In the genomic region with DNA sequence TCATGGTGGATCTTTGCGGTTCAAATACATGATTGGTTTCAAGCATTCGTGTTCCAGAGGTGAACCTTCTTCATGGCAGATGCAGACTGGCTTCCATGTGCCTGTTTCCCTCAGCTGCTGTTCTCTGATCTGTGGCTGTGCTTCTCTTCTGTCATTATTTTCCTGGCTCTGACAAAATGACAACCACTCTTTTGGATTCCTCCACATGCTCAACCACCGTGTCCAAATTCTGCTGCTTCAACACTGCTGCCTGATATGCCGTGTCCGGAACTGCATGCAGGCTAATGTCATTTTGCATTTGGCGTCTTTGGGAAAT, we compare ENCODE assay signal across 22 cellular contexts.
A peak's percentile ranks its signal among the peaks of the same experiment; 100 is the strongest.
DNase-seq lines count a peak whose midpoint lies in the region; ATAC-seq and TF ChIP-seq lines count a peak whose summit lies in the region.
"Had no signal": no experiment of that assay in that cellular context is flagged by ENCODE, and none has a peak within 500 bp of the region (broad histone marks: within the 10 kb centered on the region; RNA-seq: fewer than 3 reads in every experiment).

No MANE protein-coding gene starts in this region.

- H3K9me3 ChIP-seq in IMR-90 (ENCODE audit: control insufficient read depth, insufficient read depth, low read length) (no peaks in the 10 kb centered on the region), neuronal stem cell (replicated peaks in 1 of 2; ENCODE audit: control insufficient read depth in 2 of 2, insufficient read depth in 1 of 2, low read depth in 1 of 2, low read length in 2 of 2) (peaks cover 0 to 5% of the 10 kb centered on the region in 2 donors)
- no peaks in the 10 kb centered on the region for H3K9me3 ChIP-seq in effector memory CD4-positive, alpha-beta T cell (ENCODE audit: control insufficient read depth, low read length)
- H3K9me3 ChIP-seq: BE2C had no signal

- intact Hi-C loops in IMR-90 (cut with micrococcal nuclease) = no loop called here
- intact Hi-C loops in natural killer cell (cut with micrococcal nuclease) = no loop called here

- H3K18ac ChIP-seq in IMR-90 (ENCODE audit: low read depth, low read length) (no peak overlapping the region; the same call in 1 of the 2 replicates), neuronal stem cell (ENCODE audit: low read length) (peak overlapping the region; percentile 39)

- H4K20me1 ChIP-seq in IMR-90 (ENCODE audit: insufficient read depth, low read length) = no peaks in the 10 kb centered on the region

- H3K4me1 ChIP-seq in IMR-90 (ENCODE audit: control insufficient read depth, insufficient read depth, low read length) (peaks cover 5% of the 10 kb centered on the region; the same call in 1 of the 2 replicates), neuronal stem cell (ENCODE audit: control insufficient read depth in 2 of 2, insufficient read depth in 1 of 2, low read depth in 1 of 2, low read length in 2 of 2) (no peaks in the 10 kb centered on the region)
- no peaks in the 10 kb centered on the region for H3K4me1 ChIP-seq in effector memory CD4-positive, alpha-beta T cell (ENCODE audit: control insufficient read depth, insufficient read depth, low read length, poor library complexity, severe bottlenecking)
- H3K4me1 ChIP-seq: BE2C had no signal

- H3K4me3 Mint-ChIP-seq in natural killer cell (no peak overlapping the region), progenitor cell of endocrine pancreas (ENCODE audit: low read depth) (no peak overlapping the region)
- H3K4me3 Mint-ChIP-seq: CD4-positive, alpha-beta T cell had no signal

- H3K14ac ChIP-seq in IMR-90 (replicated peaks; ENCODE audit: low read depth, low read length) (no peak overlapping the region), neuronal stem cell (ENCODE audit: low read length) (no peak overlapping the region)

- peaks cover 0 to 10% of the 10 kb centered on the region in 2 donors for H3K27me3 Mint-ChIP-seq in natural killer cell (ENCODE audit: low read depth in 2 of 2)
- no peaks in the 10 kb centered on the region for H3K27me3 Mint-ChIP-seq in progenitor cell of endocrine pancreas
- H3K27me3 Mint-ChIP-seq: CD4-positive, alpha-beta T cell had no signal

- no peaks in the 10 kb centered on the region for H3K9me1 ChIP-seq in IMR-90 (ENCODE audit: insufficient read depth, low read length)

- H3K4me3 ChIP-seq in AG10803 (ENCODE audit: low read length) (peak overlapping the region; percentile 21), IMR-90 (ENCODE audit: insufficient read depth, low read depth, low read length) (no peak overlapping the region), neuronal stem cell (ENCODE audit: low read length in 2 of 2) (no peak overlapping the region)
- H3K4me3 ChIP-seq in effector memory CD4-positive, alpha-beta T cell (ENCODE audit: insufficient read depth, low read depth, low read length, poor library complexity, severe bottlenecking) = no peak overlapping the region

- H3K27me3 ChIP-seq in IMR-90 (ENCODE audit: control insufficient read depth, insufficient read depth, low read length) = no peaks in the 10 kb centered on the region
- no peaks in the 10 kb centered on the region for H3K27me3 ChIP-seq in neuronal stem cell (ENCODE audit: control insufficient read depth in 3 of 3, insufficient read depth in 3 of 3, low read depth in 1 of 3, low read length in 3 of 3)
- H3K27me3 ChIP-seq in effector memory CD4-positive, alpha-beta T cell (replicated peaks; ENCODE audit: control insufficient read depth, insufficient read depth, low read length, poor library complexity, severe bottlenecking) = no peaks in the 10 kb centered on the region
- H3K27me3 ChIP-seq: BE2C had no signal

- H3K23ac ChIP-seq in IMR-90 (ENCODE audit: low read depth, low read length) (no peak overlapping the region), neuronal stem cell (ENCODE audit: low read depth, low read length, poor library complexity) (no peak overlapping the region)

- H3K9ac ChIP-seq in IMR-90 (ENCODE audit: low read depth, low read length) (no peak overlapping the region), neuronal stem cell (ENCODE audit: low read depth, low read length, poor library complexity) (no peak overlapping the region)

- no peak overlapping the region for H2BK15ac ChIP-seq in IMR-90 (ENCODE audit: low read depth, low read length)
- H2BK15ac ChIP-seq in neuronal stem cell (ENCODE audit: low read length) = no peak overlapping the region

- H2AK9ac ChIP-seq in IMR-90 (replicated peaks; ENCODE audit: low read depth, low read length, poor library complexity) = no peak overlapping the region

- ATAC-seq in IMR-90 (ENCODE audit: low read depth) = no peak
- ATAC-seq in left lobe of liver = peak; percentile 77
- no peak for ATAC-seq in natural killer cell
- ATAC-seq: SK-N-SH treated with all-trans-retinoic acid at 6 μM for 48 hours had no signal

- DNase-seq in AG10803 (ENCODE audit: low read depth) (no peak), IMR-90 (no peak), left lobe of liver (ENCODE audit: low spot score) (no peak), neuronal stem cell (ENCODE audit: low spot score) (no peak), NCI-H226 (no peak), natural killer cell (no peak), progenitor cell of endocrine pancreas (ENCODE audit: low spot score, unreplicated experiment) (no peak)
- no peak for DNase-seq in effector memory CD4-positive, alpha-beta T cell
- DNase-seq: BE2C; CD4-positive, alpha-beta T cell; COR-L47; DMS79 treated with DMSO at 0.1 percent for 48 hours; GOT3; HCEC 1CT; KBM-7; NCI-H1092; NCI-H1436; NCI-H1930; NCI-H2227 treated with DMSO at 0.1 percent for 48 hours; NCI-H510A treated with DMSO at 0.1 percent for 48 hours; NCI-H748 treated with DMSO at 0.1 percent for 48 hours had no signal

- H3K36me3 ChIP-seq in IMR-90 (ENCODE audit: control insufficient read depth, insufficient read depth, low read length) (no peaks in the 10 kb centered on the region), neuronal stem cell (replicated peaks in 1 of 2; ENCODE audit: control insufficient read depth in 2 of 2, insufficient read depth in 2 of 2, low read length in 2 of 2) (no peaks in the 10 kb centered on the region)
- H3K36me3 ChIP-seq in effector memory CD4-positive, alpha-beta T cell (ENCODE audit: control insufficient read depth, insufficient read depth, low read length) = no peaks in the 10 kb centered on the region
- H3K36me3 ChIP-seq: BE2C had no signal

- H2BK20ac ChIP-seq in IMR-90 (ENCODE audit: low read depth, low read length) = no peak overlapping the region

- no peaks in the 10 kb centered on the region for H3K79me1 ChIP-seq in IMR-90 (ENCODE audit: low read depth in 1 of 2, low read length in 2 of 2)
- no peaks in the 10 kb centered on the region for H3K79me1 ChIP-seq in neuronal stem cell (ENCODE audit: low read depth, low read length)

- POLR2A ChIA-PET in IMR-90 (lab: Charles Lee; ENCODE audit: unreplicated experiment) = no interaction called here

- TF ChIP-seq RAD21 in IMR-90 (IDR thresholded peaks at IDR 0.05; ENCODE audit: low read length) = no peak

- H2BK120ac ChIP-seq in IMR-90 (ENCODE audit: low read depth, low read length) (no peak overlapping the region), neuronal stem cell (ENCODE audit: low read depth, low read length) (no peak overlapping the region)

- no peak for TF ChIP-seq POLR2A in IMR-90 (IDR thresholded peaks at IDR 0.05; ENCODE audit: low read depth, low read length)

- H4K8ac ChIP-seq in IMR-90 (ENCODE audit: low read depth in 2 of 2, low read length in 2 of 2) (no peak overlapping the region; a peak in 1 of 4 replicates), neuronal stem cell (ENCODE audit: low read depth, low read length) (no peak overlapping the region)

- H3K9me3 Mint-ChIP-seq in natural killer cell (peaks cover 0 to 6% of the 10 kb centered on the region in 2 donors), progenitor cell of endocrine pancreas (ENCODE audit: low read depth) (no peaks in the 10 kb centered on the region)

- H3K4ac ChIP-seq in IMR-90 (ENCODE audit: low read depth, low read length) (no peak overlapping the region), neuronal stem cell (ENCODE audit: low read length) (no peak overlapping the region)

- no peak overlapping the region for H4K5ac ChIP-seq in IMR-90 (ENCODE audit: low read depth, low read length)

- H4K91ac ChIP-seq in IMR-90 (ENCODE audit: insufficient read depth, low read depth, low read length) = no peak overlapping the region
- no peak overlapping the region for H4K91ac ChIP-seq in neuronal stem cell (ENCODE audit: low read depth, low read length, poor library complexity)

- no peak overlapping the region for H2BK12ac ChIP-seq in neuronal stem cell (ENCODE audit: low read length)

- H3K36me3 Mint-ChIP-seq in natural killer cell (peaks cover 7% of the 10 kb centered on the region), progenitor cell of endocrine pancreas (ENCODE audit: insufficient read depth) (no peaks in the 10 kb centered on the region)

- CTCF ChIA-PET in IMR-90 (lab: Yijun Ruan, JAX) = no interaction called here

- no peaks in the 10 kb centered on the region for H3K4me1 Mint-ChIP-seq in natural killer cell
- H3K4me1 Mint-ChIP-seq in progenitor cell of endocrine pancreas (ENCODE audit: low read depth) = peaks cover 4% of the 10 kb centered on the region

- H3K56ac ChIP-seq in IMR-90 (ENCODE audit: extremely low read depth, insufficient read depth, low read length) = no peak overlapping the region

- WGBS in IMR-90 (ENCODE audit: extremely low coverage in 2 of 2, insufficient read length in 1 of 2), 2 experiments = 75% methylated on average over 2 of the region's 6 CpGs; no CpG with 5 or more reads in 1 of the 2 experiments
- no CpG with 5 or more reads among the region's 6 CpGs for WGBS in neuronal stem cell (ENCODE audit: extremely low coverage in 2 of 2, insufficient read length in 2 of 2, insufficient replicate concordance in 1 of 2), 2 donors

- H3K4me2 ChIP-seq in IMR-90 (ENCODE audit: low read depth, low read length) = no peak overlapping the region
- no peak overlapping the region for H3K4me2 ChIP-seq in neuronal stem cell (ENCODE audit: insufficient read depth, low read length, poor library complexity, severe bottlenecking)

- H3K27ac ChIP-seq in IMR-90 (ENCODE audit: insufficient read depth, low read length) (no peak overlapping the region), neuronal stem cell (replicated peaks; ENCODE audit: low read length) (no peak overlapping the region)
- no peak overlapping the region for H3K27ac ChIP-seq in effector memory CD4-positive, alpha-beta T cell (ENCODE audit: insufficient read depth, low read length, poor library complexity, severe bottlenecking)

- dilution Hi-C loops in IMR-90 (cut with HindIII; ENCODE audit: low sequenced_read_pairs, unreplicated experiment) = no loop called here

- TF ChIP-seq CTCF in AG10803 (conservative IDR thresholded peaks at IDR 0.05; ENCODE audit: low read length) (no peak), IMR-90 (conservative IDR thresholded peaks at IDR 0.05; ENCODE audit: low read depth, low read length) (no peak), natural killer cell (IDR thresholded peaks at IDR 0.05) (no peak), progenitor cell of endocrine pancreas (IDR thresholded peaks at IDR 0.05; ENCODE audit: unreplicated experiment) (no peak)

- no peak overlapping the region for H2AFZ ChIP-seq in IMR-90 (replicated peaks; ENCODE audit: low read length, poor library complexity)
- no peak overlapping the region for H2AFZ ChIP-seq in neuronal stem cell (ENCODE audit: low read length)

- BruUV-seq in IMR-90 (replicated peaks; lab: Mats Ljungman, UMichigan) = no TSS peak

- H2BK5ac ChIP-seq in IMR-90 (ENCODE audit: low read depth, low read length, poor library complexity, severe bottlenecking) (no peak overlapping the region), neuronal stem cell (ENCODE audit: low read length) (no peak overlapping the region)

- H2AK5ac ChIP-seq in IMR-90 (ENCODE audit: low read depth, low read length) (0 out of 2 replicates have a peak overlapping the region, but pooled peaks have one; percentile 2), neuronal stem cell (ENCODE audit: low read depth, low read length) (no peak overlapping the region)

- in situ Hi-C loops in IMR-90 (cut with MboI; ENCODE audit: low sequenced_read_pairs) = no loop called here

- no peak overlapping the region for H3K27ac Mint-ChIP-seq in natural killer cell
- no peak overlapping the region for H3K27ac Mint-ChIP-seq in progenitor cell of endocrine pancreas
- H3K27ac Mint-ChIP-seq: CD4-positive, alpha-beta T cell had no signal
